Comparison of ENCODE assay signal across 11 cellular contexts in the genomic region with DNA sequence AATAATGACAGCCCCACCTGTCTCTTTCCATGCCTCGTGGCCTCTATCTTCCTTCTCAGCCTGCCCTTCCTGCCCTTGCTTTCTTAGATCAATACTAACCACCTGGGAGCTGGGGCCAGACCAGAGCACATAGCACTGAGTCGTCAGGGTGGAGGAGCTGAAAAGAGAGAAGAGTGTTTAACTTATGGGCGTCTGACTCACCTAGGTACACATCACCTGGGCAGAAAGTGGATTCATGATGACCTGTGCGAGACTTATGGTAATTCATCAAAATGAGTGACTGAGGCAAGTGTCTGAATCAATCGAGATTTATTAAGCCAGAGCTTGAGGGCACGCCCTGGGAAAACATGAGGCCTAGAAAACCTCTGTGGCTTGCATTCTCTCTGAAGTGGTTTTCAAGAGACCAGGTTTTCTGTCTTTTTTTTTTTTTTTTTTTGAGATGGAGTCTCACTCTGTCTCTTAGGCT. TPM values are rescaled to one million over a fixed set of nuclear protein-coding genes. Genes with fewer than 3 reads are reported as not detected.
DNase-seq lines count a peak whose midpoint lies in the region; ATAC-seq, FAIRE-seq and TF ChIP-seq lines count a peak whose summit lies in the region.
"Had no signal": no experiment of that assay in that cellular context is flagged by ENCODE, and none has a peak within 500 bp of the region (broad histone marks: within the 10 kb centered on the region; RNA-seq: fewer than 3 reads in every experiment).

No MANE protein-coding gene starts in this region.

- H3K4me3 ChIP-seq in PC-3 (ENCODE audit: low read length) (0 out of 2 replicates have a peak overlapping the region, but pooled peaks have one; percentile 26), small intestine (ENCODE audit: low read depth in 1 of 2, low read length in 2 of 2) (no peak overlapping the region), kidney (ENCODE audit: low read length in 2 of 2) (no peak overlapping the region)

- intact Hi-C loops in PC-3 (cut with micrococcal nuclease), result loop anchor here (2.0 kb wide), 1 partner anchor 20 kb away; a partner anchor contains a TSS
- intact Hi-C loops in kidney (cut with DNase I), result no loop called here

- H3K9me3 Mint-ChIP-seq in osteocyte (ENCODE audit: unreplicated experiment), result no peaks in the 10 kb centered on the region

- FAIRE-seq in small intestine (lab: Jason Lieb, UNC) (no peak), HTR-8/SVneo (lab: Jason Lieb, UNC) (no peak), kidney (lab: Jason Lieb, UNC) (no peak)

- ATAC-seq in PC-3, result peak; percentile 93

- no peaks in the 10 kb centered on the region for H3K36me3 ChIP-seq in PC-3 (ENCODE audit: low read depth, low read length)
- no peaks in the 10 kb centered on the region for H3K36me3 ChIP-seq in small intestine (ENCODE audit: control insufficient read depth in 2 of 2, insufficient read depth in 2 of 2, low read length in 2 of 2)
- no peaks in the 10 kb centered on the region for H3K36me3 ChIP-seq in kidney (ENCODE audit: control insufficient read depth in 1 of 2, insufficient read depth in 2 of 2, low read length in 2 of 2)

- no peaks in the 10 kb centered on the region for H3K4me1 Mint-ChIP-seq in osteocyte (ENCODE audit: unreplicated experiment)

- POLR2A ChIA-PET in PC-3 (lab: Charles Lee; ENCODE audit: unreplicated experiment), result no interaction called here

- no peaks in the 10 kb centered on the region for H3K9me2 ChIP-seq in PC-3 (replicated peaks; ENCODE audit: low read length)

- no peaks in the 10 kb centered on the region for H3F3A ChIP-seq in PC-3 (ENCODE audit: low read length, unreplicated experiment)

- H3K27me3 Mint-ChIP-seq in osteocyte (ENCODE audit: unreplicated experiment), result peaks cover 23% of the 10 kb centered on the region

- H3K27ac Mint-ChIP-seq in osteocyte (ENCODE audit: unreplicated experiment), result no peak overlapping the region

- no peak overlapping the region for H2AFZ ChIP-seq in PC-3 (ENCODE audit: low read length)

- H3K9me3 ChIP-seq in PC-3 (ENCODE audit: low read length) (no peaks in the 10 kb centered on the region), small intestine (ENCODE audit: control insufficient read depth, low read depth) (no peaks in the 10 kb centered on the region), kidney (ENCODE audit: control insufficient read depth in 1 of 2, low read length in 2 of 2) (no peaks in the 10 kb centered on the region)

- TF ChIP-seq CTCF in PC-3 (conservative IDR thresholded peaks at IDR 0.05; ENCODE audit: low read depth, low read length), result no peak
- no peak for TF ChIP-seq CTCF in osteocyte (IDR thresholded peaks at IDR 0.05)
- TF ChIP-seq CTCF in kidney (IDR thresholded peaks at IDR 0.05; ENCODE audit: borderline replicate concordance, extremely low read depth, insufficient read depth), result no peak

- no peaks in the 10 kb centered on the region for H3K79me2 ChIP-seq in PC-3 (ENCODE audit: low read length)

- CTCF ChIA-PET in PC-3 (lab: Charles Lee), result interaction anchor here (0.5 to 2.1 kb wide), 3 partner anchors 10 to 21 kb away, joined by 3 to 26 read pairs (median 3); no protein-coding TSS in a partner anchor

- H3K4me2 ChIP-seq in PC-3 (ENCODE audit: low read length), result peak overlapping the region; percentile 66; the same call in 1 of the 2 replicates

- no TSS peak for BruUV-seq in PC-3 (replicated peaks; lab: Mats Ljungman, UMichigan)

- peak overlapping the region; percentile 98 for H3K9ac ChIP-seq in PC-3 (ENCODE audit: low read length)
- H3K9ac ChIP-seq in kidney (ENCODE audit: low read length in 2 of 2), result no peak overlapping the region

- in situ Hi-C loops in Caki2 (cut with HindIII; ENCODE audit: low pct_unique_long_range_greater_than_20kb, low sequenced_read_pairs), result no loop called here

- no peak overlapping the region for H3K4me3 Mint-ChIP-seq in osteocyte (ENCODE audit: unreplicated experiment)

- H3K27me3 ChIP-seq in PC-3 (ENCODE audit: low read length) (no peaks in the 10 kb centered on the region), small intestine (ENCODE audit: control insufficient read depth in 2 of 2, insufficient read depth in 2 of 2, low read length in 2 of 2) (peaks cover 0 to 3% of the 10 kb centered on the region in 2 donors)

- no peaks in the 10 kb centered on the region for H4K20me1 ChIP-seq in PC-3 (ENCODE audit: low read length)

- no peaks in the 10 kb centered on the region for H3K36me3 Mint-ChIP-seq in osteocyte (ENCODE audit: unreplicated experiment)

- WGBS in small intestine, 3 donors, result 9 to 35% (median 13%) methylated on average over 6 of the region's 6 CpGs

- H3K4me1 ChIP-seq in PC-3 (ENCODE audit: insufficient read depth, low read length), result peaks cover 65% of the 10 kb centered on the region
- peaks cover 2 to 8% of the 10 kb centered on the region in 2 donors for H3K4me1 ChIP-seq in small intestine (ENCODE audit: control insufficient read depth in 2 of 2, insufficient read depth in 1 of 2, low read depth in 1 of 2, low read length in 1 of 2)
- H3K4me1 ChIP-seq in kidney (ENCODE audit: control insufficient read depth in 1 of 2, insufficient read depth in 1 of 2, low read depth in 1 of 2, low read length in 2 of 2), result no peaks in the 10 kb centered on the region

- peak; percentile 72 for DNase-seq in Caki2 (ENCODE audit: low read depth)
- DNase-seq in PC-3, result peak; percentile 96
- DNase-seq in activated effector memory CD4-positive, alpha-beta T cell treated with anti-CD3 and anti-CD28 coated beads, Interleukin-2, amount 50 U/mL, for 16 hours, result peak; percentile 79
- DNase-seq in small intestine, result peak; percentile 99
- DNase-seq in osteocyte (ENCODE audit: extremely low spot score, unreplicated experiment), result no peak
- no peak for DNase-seq in KG1 (lab: John Stamatoyannopoulos, UW)
- no peak for DNase-seq in HTR-8/SVneo (ENCODE audit: insufficient read length, low spot score)
- no peak for DNase-seq in kidney

- H3K27ac ChIP-seq in PC-3 (ENCODE audit: low read length), result peak overlapping the region; percentile 99
- peak overlapping the region; percentile 72 to 88 for H3K27ac ChIP-seq in small intestine (ENCODE audit: low read depth in 1 of 2, low read length in 1 of 2)
- H3K27ac ChIP-seq in kidney (ENCODE audit: low read depth in 2 of 2, low read length in 2 of 2), result no peak overlapping the region

RNA-seq across cellular contexts. Expression of a gene that starts 19.2 kb away (rescaled TPM):
- total RNA-seq in Caki2 (2014; rRNA removed; shearing (Covaris generic); ENCODE audit: low replicate concordance), result 2.8 and 4.1 TPM in 2 replicates
- 7.1 and 9.0 TPM in 2 replicates for total RNA-seq in PC-3 (2014; rRNA removed)
- 10 to 100 TPM in 2 of 3 donors, 1 to 10 TPM in 1; 8.5 to 45.8 (median 14.1) TPM for polyA plus RNA-seq in small intestine
- total RNA-seq in osteocyte, result not detected in 2 replicates
- not detected for total RNA-seq in kidney
- not detected for polyA plus RNA-seq in kidney (ENCODE audit: insufficient read depth, low read depth, low replicate concordance)
- total RNA-seq: Daoy, H4 had no signal

RNA-seq across cellular contexts. Expression of a gene that starts 21.8 kb away (rescaled TPM):
- total RNA-seq in Caki2 (2014; rRNA removed; shearing (Covaris generic); ENCODE audit: low replicate concordance), result not detected in 2 replicates
- not detected in 2 replicates for total RNA-seq in PC-3 (2014; rRNA removed)
- under 1 TPM in 1 of 3 donors, not detected in 2; 0.24 TPM for polyA plus RNA-seq in small intestine
- total RNA-seq in osteocyte, result not detected in 2 replicates
- 0.69 TPM for total RNA-seq in kidney
- not detected for polyA plus RNA-seq in kidney (ENCODE audit: insufficient read depth, low read depth, low replicate concordance)
- total RNA-seq: Daoy, H4, skeletal muscle tissue had no signal

Comparison
In these comparisons a context has a peak if more than half of its experiments do, and no peak if none do; other contexts are left out.
1. DNase-seq: peak in Caki2 (single experiment), PC-3 (single experiment), activated effector memory CD4-positive, alpha-beta T cell treated with anti-CD3 and anti-CD28 coated beads, Interleukin-2, amount 50 U/mL, for 16 hours (single experiment) and small intestine (single experiment); none in osteocyte (single experiment), KG1 (single experiment), HTR-8/SVneo (single experiment) and kidney (single experiment).
2. H3K27ac ChIP-seq: peak in PC-3 (single experiment) and small intestine (2 of 2); none in kidney (0 of 2).